In the genomic region with DNA sequence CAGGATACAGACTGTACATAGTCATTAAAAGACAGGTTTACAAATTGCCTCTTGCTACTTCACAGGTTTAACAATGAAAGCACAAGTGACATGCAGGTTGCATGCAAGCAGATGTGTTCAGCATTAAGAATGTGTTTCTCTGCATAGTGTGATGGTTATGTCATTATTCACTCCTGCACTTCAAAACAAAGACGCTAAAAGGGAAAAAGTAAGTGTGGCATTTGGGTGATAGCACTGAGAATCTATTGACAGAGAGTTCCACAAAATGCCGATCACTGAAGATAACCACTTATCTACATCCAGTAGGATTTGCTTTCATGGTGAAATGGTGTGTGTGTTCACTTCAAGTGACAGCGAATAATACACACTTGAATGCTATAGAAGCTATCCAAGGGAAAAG, we compare ENCODE assay signal across 19 cellular contexts.
"Had no signal": no experiment of that assay in that cellular context is flagged by ENCODE, and none has a peak within 500 bp of the region (broad histone marks: within the 10 kb centered on the region; RNA-seq: fewer than 3 reads in every experiment).

No MANE protein-coding gene starts in this region.

- DNase-seq: naive thymus-derived CD4-positive, alpha-beta T cell; natural killer cell; nucleus accumbens; pancreas; right cardiac atrium; right lobe of liver; sigmoid colon; small intestine; stimulated activated CD4-positive, alpha-beta T cell treated with anti-CD3 and anti-CD28 coated beads, Interleukin-15, amount 100 ng/mL, for 24 hours; stimulated activated CD4-positive, alpha-beta T cell treated with anti-CD3 and anti-CD28 coated beads, Interleukin-2, amount 100 ng/mL, for 24 hours; stimulated activated CD4-positive, alpha-beta T cell treated with anti-CD3 and anti-CD28 coated beads, Interleukin-2, amount 100 ng/mL, for 48 hours; stimulated activated CD4-positive, alpha-beta T cell treated with anti-CD3 and anti-CD28 coated beads, Interleukin-4, amount 100 ng/mL, for 24 hours; stimulated activated naive B cell treated with anti-CD40 and anti-IgM and Interleukin-4, amounts not matched to agents 10 μg/mL and 1 μg/mL and 100 μg/mL, for 72 hours; stimulated activated naive CD4-positive, alpha-beta T cell treated with Interleukin-2 at 50 U/mL for 16 hours; stomach; thyroid gland; upper lobe of left lung; uterus had no signal

- ATAC-seq: naive thymus-derived CD4-positive, alpha-beta T cell; natural killer cell; pancreas; right cardiac atrium; right lobe of liver; stimulated activated effector memory CD8-positive, alpha-beta T cell treated with anti-CD3 and anti-CD28 coated beads, Interleukin-12 subunit alpha, Interleukin-12 subunit beta, amount 100 ng/mL, for 72 hours; stimulated activated naive B cell treated with anti-CD40 and anti-IgM and Interleukin-4, amounts not matched to agents 10 μg/mL and 1 μg/mL and 100 μg/mL, for 72 hours had no signal
